In genomic region chr1:99465176-99465900, GRCh38 we compare ENCODE assay signal across 14 cellular contexts.
DNase-seq lines count a peak whose midpoint lies in the region; ATAC-seq, FAIRE-seq and TF ChIP-seq lines count a peak whose summit lies in the region.
"Had no signal": no experiment of that assay in that cellular context is flagged by ENCODE, and none has a peak within 500 bp of the region (broad histone marks: within the 10 kb centered on the region; RNA-seq: fewer than 3 reads in every experiment).

No MANE protein-coding gene starts in this region.

- H3K4me1 ChIP-seq in HepG2 (ENCODE audit: insufficient read depth, low read length) (no peaks in the 10 kb centered on the region), right lobe of liver (no peaks in the 10 kb centered on the region), Karpas-422 (ENCODE audit: low read length) (no peaks in the 10 kb centered on the region)

- H3K36me3 ChIP-seq in HepG2 (replicated peaks in 1 of 2; ENCODE audit: control insufficient read depth in 1 of 2, insufficient read depth in 2 of 2, low read length in 2 of 2) (no peaks in the 10 kb centered on the region), right lobe of liver (no peaks in the 10 kb centered on the region), Karpas-422 (ENCODE audit: insufficient read depth, low read length) (no peaks in the 10 kb centered on the region)

- no TSS peak for BruUV-seq in HepG2 (replicated peaks; lab: Mats Ljungman, UMichigan)

- TF ChIP-seq CTCF in HepG2 (CRISPR knock-in tag; IDR thresholded peaks at IDR 0.05) (no peak), right lobe of liver (IDR thresholded peaks at IDR 0.05) (no peak)

- DNase-seq in HepG2 (ENCODE audit: low spot score) (no peak), right lobe of liver (no peak), fibroblast of peridontal ligament (ENCODE audit: extremely low read depth) (peak; percentile 95), Karpas-422 (no peak), NCI-H187 (lab: John Stamatoyannopoulos, UW) (no peak)
- DNase-seq in central memory CD4-positive, alpha-beta T cell: no peak
- DNase-seq: activated T-cell treated with anti-CD3 and anti-CD28 coated beads, Interleukin-2, amount 50 U/mL, for 24 hours; foreskin melanocyte; left cardiac atrium; NCI-H2107; RPMI8226 had no signal

- H3K4me3 ChIP-seq in HepG2 (replicated peaks in 1 of 3; ENCODE audit: insufficient read depth in 1 of 3, low read depth in 2 of 3, low read length in 3 of 3): no peak overlapping the region
- no peak overlapping the region for H3K4me3 ChIP-seq in right lobe of liver
- H3K4me3 ChIP-seq in Karpas-422 (ENCODE audit: low read length): no peak overlapping the region

- ATAC-seq in HepG2: no peak
- no peak for ATAC-seq in right lobe of liver
- peak; percentile 82 for ATAC-seq in SK-N-SH treated with all-trans-retinoic acid at 6 μM for 48 hours
- no peak for ATAC-seq in HG02588 (IDR thresholded peaks at IDR 0.05; ENCODE audit: unreplicated experiment)
- ATAC-seq: left cardiac atrium had no signal

- no peaks in the 10 kb centered on the region for H3K27me3 ChIP-seq in HepG2 (ENCODE audit: control insufficient read depth in 1 of 2, insufficient read depth in 2 of 2, low read length in 2 of 2)
- H3K27me3 ChIP-seq in right lobe of liver: no peaks in the 10 kb centered on the region
- H3K27me3 ChIP-seq in Karpas-422 (ENCODE audit: low read length): no peaks in the 10 kb centered on the region

- WGBS in HepG2 (ENCODE audit: low lambda C conversion rate): 0% methylated on average over 3 of the region's 3 CpGs
- 65% methylated on average over 2 of the region's 3 CpGs for WGBS in right lobe of liver (ENCODE audit: insufficient coverage, low coverage, low lambda C conversion rate, missing lambda C conversion rate)

- H3K27ac ChIP-seq in HepG2 (ENCODE audit: extremely low read length, insufficient read depth, low read length): no peak overlapping the region
- no peak overlapping the region for H3K27ac ChIP-seq in right lobe of liver
- H3K27ac ChIP-seq in Karpas-422 (ENCODE audit: low read length): no peak overlapping the region
- H3K27ac ChIP-seq: VCaP had no signal

- no peak overlapping the region for H3K9ac ChIP-seq in HepG2 (ENCODE audit: insufficient read depth, low read depth, low read length)
- no peak overlapping the region for H3K9ac ChIP-seq in Karpas-422 (ENCODE audit: low read length)

- H3K9me3 ChIP-seq in HepG2 (ENCODE audit: low read length): no peaks in the 10 kb centered on the region
- H3K9me3 ChIP-seq in right lobe of liver: no peaks in the 10 kb centered on the region
- H3K9me3 ChIP-seq in Karpas-422 (ENCODE audit: low read length): no peaks in the 10 kb centered on the region

- no peaks in the 10 kb centered on the region for H3K9me2 ChIP-seq in Karpas-422 (replicated peaks; ENCODE audit: insufficient read depth, low read length)

- H4K20me1 ChIP-seq in HepG2 (ENCODE audit: insufficient read depth, low read length): no peaks in the 10 kb centered on the region
- H4K20me1 ChIP-seq in Karpas-422 (ENCODE audit: insufficient read depth, low read depth, low read length): no peaks in the 10 kb centered on the region

- no peak for TF ChIP-seq RAD21 in HepG2 (CRISPR knock-in tag; IDR thresholded peaks at IDR 0.05)

- H3K4me2 ChIP-seq in HepG2 (ENCODE audit: low read depth, low read length) (no peak overlapping the region), Karpas-422 (ENCODE audit: low read depth, low read length, poor library complexity, severe bottlenecking) (no peak overlapping the region)

- TF ChIP-seq EP300 in HepG2 (IDR thresholded peaks at IDR 0.05; ENCODE audit: low read depth in 2 of 2, low read length in 2 of 2): no peak
- no peak for TF ChIP-seq EP300 in HepG2 (CRISPR knock-in tag; IDR thresholded peaks at IDR 0.05; ENCODE audit: borderline replicate concordance)

- TF ChIP-seq POLR2A in HepG2 (IDR thresholded peaks at IDR 0.05; ENCODE audit: insufficient read depth in 1 of 2, low read depth in 2 of 2, low read length in 2 of 2) (no peak), right lobe of liver (IDR thresholded peaks at IDR 0.05) (no peak)

- H3K79me2 ChIP-seq in HepG2 (ENCODE audit: insufficient read depth, low read length) (no peaks in the 10 kb centered on the region), Karpas-422 (ENCODE audit: low read length) (no peaks in the 10 kb centered on the region)

- in situ Hi-C loops in HepG2 (cut with HindIII; ENCODE audit: extremely low pct_ligation_motif_present, low pct_unique_long_range_greater_than_20kb): no loop called here

- POLR2A ChIA-PET in HepG2 (lab: Yijun Ruan, JAX): no interaction called here

- FAIRE-seq in HepG2 (lab: Jason Lieb, UNC): no peak

- CTCF ChIA-PET in HepG2 (lab: Yijun Ruan, JAX; ENCODE audit: low intra/inter-chr PET ratio, low total read pairs): no interaction called here

- intact Hi-C loops in HepG2 (cut with micrococcal nuclease; ENCODE audit: unreplicated experiment) (no loop called here), right lobe of liver (cut with DNase I) (loop anchor here in 1 of 2 donors (10.0 kb wide), 1 partner anchor 281 kb away; no protein-coding TSS in a partner anchor)

- H2AFZ ChIP-seq in HepG2 (ENCODE audit: low read length): no peak overlapping the region
- no peak overlapping the region for H2AFZ ChIP-seq in Karpas-422 (ENCODE audit: low read length)

TF ChIP-seq in HepG2, 621 proteins besides CTCF, POLR2A, EP300 and RAD21:
- TF ChIP-seq ATF7 (IDR thresholded peaks at IDR 0.05) (peak; percentile 66), ATF7 (CRISPR knock-in tag; IDR thresholded peaks at IDR 0.05) (no peak), HNF4A (CRISPR knock-in tag; IDR thresholded peaks at IDR 0.05) (no peak), TAF15 (IDR thresholded peaks at IDR 0.05; ENCODE audit: low read depth, low read length, poor library complexity, severe bottlenecking) (no peak), SP140L (CRISPR knock-in tag; IDR thresholded peaks at IDR 0.05; ENCODE audit: borderline replicate concordance) (no peak), MIER3 (CRISPR knock-in tag; IDR thresholded peaks at IDR 0.05; ENCODE audit: borderline replicate concordance) (no peak), BCLAF1 (IDR thresholded peaks at IDR 0.05) (no peak), CREB1 (IDR thresholded peaks at IDR 0.05) (0 out of 2 replicates have a peak, but pooled peaks have one; percentile 17), CREB1 (CRISPR knock-in tag; IDR thresholded peaks at IDR 0.05) (no peak), MEF2D (CRISPR knock-in tag; IDR thresholded peaks at IDR 0.05) (no peak)

TF ChIP-seq in SK-N-SH treated with all-trans-retinoic acid at 6 μM for 48 hours, 23 proteins besides CTCF, POLR2A, EP300 and RAD21 (continues in another document):
- no peak for TF ChIP-seq ZNF70 (CRISPR knock-in tag; IDR thresholded peaks at IDR 0.05)
- peak; percentile 47; the same call in 1 of the 2 replicates for TF ChIP-seq CREB5 (CRISPR knock-in tag; IDR thresholded peaks at IDR 0.05; ENCODE audit: low read depth)
- no peak for TF ChIP-seq TOX (CRISPR knock-in tag; IDR thresholded peaks at IDR 0.05; ENCODE audit: borderline replicate concordance)
- TF ChIP-seq ZFP3 (CRISPR knock-in tag; IDR thresholded peaks at IDR 0.05): no peak
- TF ChIP-seq ARNTL (CRISPR knock-in tag; IDR thresholded peaks at IDR 0.05; ENCODE audit: borderline replicate concordance, low read depth): no peak
- TF ChIP-seq ZNF565 (CRISPR knock-in tag; conservative IDR thresholded peaks at IDR 0.05; ENCODE audit: low read depth): no peak
- TF ChIP-seq PPARA (CRISPR knock-in tag; IDR thresholded peaks at IDR 0.05; ENCODE audit: borderline replicate concordance): no peak
- no peak for TF ChIP-seq RARB (CRISPR knock-in tag; IDR thresholded peaks at IDR 0.05)
- TF ChIP-seq BACH2 (CRISPR knock-in tag; IDR thresholded peaks at IDR 0.05; ENCODE audit: borderline replicate concordance): no peak
- no peak for TF ChIP-seq ZC3H10 (CRISPR knock-in tag; IDR thresholded peaks at IDR 0.05)
- no peak for TF ChIP-seq GLIS3 (CRISPR knock-in tag; IDR thresholded peaks at IDR 0.05)
- TF ChIP-seq TCF4 (CRISPR knock-in tag; IDR thresholded peaks at IDR 0.05; ENCODE audit: borderline replicate concordance): peak; percentile 83
- no peak for TF ChIP-seq PATZ1 (CRISPR knock-in tag; IDR thresholded peaks at IDR 0.05; ENCODE audit: borderline replicate concordance)
- no peak for TF ChIP-seq CSDC2 (CRISPR knock-in tag; IDR thresholded peaks at IDR 0.05)
- no peak for TF ChIP-seq OSR1 (CRISPR knock-in tag; IDR thresholded peaks at IDR 0.05)
